Comparison of ENCODE assay signal across 8 cellular contexts in the genomic region with DNA sequence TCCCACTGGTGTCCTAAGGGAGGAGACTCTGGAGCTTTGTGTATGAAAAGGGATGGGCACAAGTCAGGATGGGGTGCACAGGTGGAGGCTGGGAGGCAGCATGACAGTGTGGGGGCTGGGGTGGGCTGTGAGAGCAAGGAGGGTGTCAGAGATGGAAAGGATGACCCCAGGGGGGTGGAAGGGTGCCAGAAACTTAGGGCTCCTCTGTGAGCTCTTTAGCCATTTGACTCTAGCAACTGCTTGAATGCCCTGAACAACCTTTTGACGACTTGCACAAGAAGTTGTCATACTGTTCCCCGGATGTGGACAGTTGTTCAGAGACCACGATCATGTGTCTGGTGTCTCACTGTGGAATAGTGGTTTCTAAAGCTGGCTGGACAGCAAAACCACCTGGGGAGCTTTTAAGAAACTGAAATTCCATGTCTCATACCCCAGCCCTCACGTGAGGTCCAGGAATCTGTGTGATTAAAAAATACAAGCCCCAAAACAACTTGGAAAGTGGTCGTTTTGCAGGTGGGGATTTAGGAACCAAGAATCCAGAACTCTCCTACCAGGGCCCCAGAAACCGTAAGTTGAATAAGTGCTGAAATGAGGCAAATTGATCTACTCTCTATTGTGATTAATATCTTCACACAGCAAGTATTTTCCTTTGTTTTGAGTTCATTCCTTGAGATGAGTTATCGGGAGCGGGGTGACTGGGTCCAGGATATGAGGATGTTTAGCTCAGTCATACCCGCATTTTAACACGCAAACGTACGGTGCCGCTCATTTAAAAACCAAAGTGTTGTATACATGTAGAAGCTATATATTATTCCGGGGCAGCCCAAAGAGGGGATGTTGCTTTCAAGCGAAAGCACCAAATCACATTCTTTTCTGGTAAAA. TPM values are rescaled to one million over a fixed set of nuclear protein-coding genes. Genes with fewer than 3 reads are reported as not detected.
DNase-seq lines count a peak whose midpoint lies in the region; ATAC-seq and TF ChIP-seq lines count a peak whose summit lies in the region.

No MANE protein-coding gene starts in this region.

- no peaks in the 10 kb centered on the region for H3K4me1 ChIP-seq in foreskin keratinocyte

- no peaks in the 10 kb centered on the region for H3K4me1 Mint-ChIP-seq in glutamatergic neuron (ENCODE audit: low read depth, unreplicated experiment)

- H3K27ac Mint-ChIP-seq in glutamatergic neuron (ENCODE audit: unreplicated experiment): no peak overlapping the region

- no peak overlapping the region for H3K4me3 Mint-ChIP-seq in glutamatergic neuron (ENCODE audit: unreplicated experiment)

- DNase-seq in OCI-M1 (lab: John Stamatoyannopoulos, UW) (peak; percentile 94), pons (ENCODE audit: low spot score) (peak; percentile 37), glutamatergic neuron (no peak), foreskin keratinocyte (no peak), MG63 (no peak)
- peak; percentile 63 for DNase-seq in activated naive CD4-positive, alpha-beta T cell treated with Interleukin-2 at 50 U/mL for 16 hours

- no peak overlapping the region for H3K4me3 ChIP-seq in MG63

- H3K27ac ChIP-seq in foreskin keratinocyte: no peak overlapping the region

- no peaks in the 10 kb centered on the region for H3K36me3 Mint-ChIP-seq in glutamatergic neuron (ENCODE audit: unreplicated experiment)

- peak; percentile 61 for TF ChIP-seq POLR2A in GM18526 (IDR thresholded peaks at IDR 0.05; ENCODE audit: extremely low read depth, insufficient read length)

- H3K27me3 Mint-ChIP-seq in glutamatergic neuron (ENCODE audit: unreplicated experiment): no peaks in the 10 kb centered on the region

- TF ChIP-seq CTCF in glutamatergic neuron (IDR thresholded peaks at IDR 0.05; ENCODE audit: partially characterized antibody, unreplicated experiment): no peak
- no peak for TF ChIP-seq CTCF in foreskin keratinocyte (conservative IDR thresholded peaks at IDR 0.05)

- H3K36me3 ChIP-seq in MG63: no peaks in the 10 kb centered on the region

- H3K9me3 ChIP-seq in MG63: no peaks in the 10 kb centered on the region

- H3K9me3 Mint-ChIP-seq in glutamatergic neuron (ENCODE audit: unreplicated experiment): no peaks in the 10 kb centered on the region

- H3K27me3 ChIP-seq in foreskin keratinocyte (no peaks in the 10 kb centered on the region), MG63 (no peaks in the 10 kb centered on the region)

- ATAC-seq in HG02852 (IDR thresholded peaks at IDR 0.05; ENCODE audit: unreplicated experiment) (peak; percentile 56), foreskin keratinocyte (no peak)

RNA-seq across cellular contexts. Expression of a gene that starts 3.4 kb away (rescaled TPM):
- total RNA-seq in glutamatergic neuron (ENCODE audit: unreplicated experiment) (not detected), foreskin keratinocyte (not detected in 2 replicates)
- polyA plus RNA-seq in foreskin keratinocyte: not detected in 2 replicates
- not detected in 2 replicates for total RNA-seq in MG63 (2014; rRNA removed; shearing (Covaris generic); ENCODE audit: low replicate concordance)

Comparison
In these comparisons a context has a peak if more than half of its experiments do, and no peak if none do; other contexts are left out.
1. DNase-seq: peak in OCI-M1 (single experiment), activated naive CD4-positive, alpha-beta T cell treated with Interleukin-2 at 50 U/mL for 16 hours (single experiment) and pons (single experiment); none in glutamatergic neuron (single experiment), foreskin keratinocyte (0 of 2) and MG63 (single experiment).